ENCODE assay signal across 11 cellular contexts in the genomic region with DNA sequence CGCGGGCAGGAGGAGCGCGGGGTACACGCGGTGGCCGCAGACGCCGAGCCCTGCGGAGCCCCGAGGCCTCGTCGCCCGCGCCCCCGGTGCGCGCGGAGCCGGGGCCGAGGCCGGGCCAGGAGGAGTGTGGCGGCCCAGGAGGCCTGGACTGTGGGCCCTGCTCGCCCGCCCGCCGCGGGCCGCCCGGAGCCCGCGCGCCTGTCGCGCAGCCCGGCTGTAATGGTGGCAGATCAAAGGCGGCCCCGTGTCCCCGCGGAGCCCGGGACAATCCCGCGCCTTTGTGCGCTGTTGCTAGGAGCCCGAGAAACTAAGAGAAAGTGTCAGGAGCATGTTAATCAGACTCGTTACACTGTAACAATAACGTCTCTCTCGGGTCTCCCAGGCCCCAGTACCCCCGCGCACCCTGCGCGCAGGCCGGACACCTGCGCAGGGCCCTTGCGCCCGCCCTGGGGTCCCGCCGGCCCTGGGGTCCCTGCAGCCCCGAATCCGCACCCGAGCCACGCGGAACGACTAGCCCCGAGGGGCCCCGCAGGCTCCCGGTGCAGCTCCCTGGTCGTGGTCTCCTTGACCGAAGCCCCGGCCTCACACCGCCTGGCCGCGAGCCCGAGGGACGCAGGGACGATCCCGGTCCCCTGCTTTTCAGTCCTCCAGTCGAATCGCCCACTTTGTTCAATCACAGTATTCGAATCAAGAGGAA.
DNase-seq lines count a peak whose midpoint lies in the region; ATAC-seq and TF ChIP-seq lines count a peak whose summit lies in the region.
"Had no signal": no experiment of that assay in that cellular context is flagged by ENCODE, and none has a peak within 500 bp of the region (broad histone marks: within the 10 kb centered on the region; RNA-seq: fewer than 3 reads in every experiment).

No MANE protein-coding gene starts in this region.

- intact Hi-C loops in left colon (cut with DNase I, micrococcal nuclease) = loop anchor here in 1 of 2 donors (10.0 kb wide), 1 partner anchor 339 kb away; no protein-coding TSS in a partner anchor
- intact Hi-C loops in stomach (cut with DNase I; ENCODE audit: low total_unique reads) = no loop called here

- H3K4me3 ChIP-seq in stomach = peak overlapping the region; percentile 32 to 56 (median 46)

- no peaks in the 10 kb centered on the region for H3K36me3 ChIP-seq in stomach

- CTCF ChIA-PET in activated CD8-positive, alpha-beta memory T cell treated with anti-CD3 and anti-CD28 coated beads, Interleukin-2, amount 10 ng/mL, durations not matched to agents 7 days and 5 days (lab: Charles Lee) = interaction anchor here (1.1 to 7.3 kb wide), 3 partner anchors 17 to 339 kb away, joined by 4 to 83 read pairs (median 8); no protein-coding TSS in a partner anchor

- H3K27ac Mint-ChIP-seq in activated CD8-positive, alpha-beta memory T cell treated with anti-CD3 and anti-CD28 coated beads, Interleukin-2, amount 10 ng/mL, durations not matched to agents 7 days and 5 days = no peak overlapping the region

- no peak for DNase-seq in activated CD8-positive, alpha-beta memory T cell treated with anti-CD3 and anti-CD28 coated beads, Interleukin-2, amount 10 ng/mL, durations not matched to agents 7 days and 5 days
- DNase-seq in activated CD8-positive, alpha-beta memory T cell treated with anti-CD3 and anti-CD28 coated beads for 24 hours = no peak
- DNase-seq in anterior cingulate cortex (lab: John Stamatoyannopoulos, UW) = peak in 33 of 58 donors; percentile 7 to 73 (median 37)
- DNase-seq in left colon = peak in 1 of 2 donors; percentile 15
- no peak for DNase-seq in stomach
- no peak for DNase-seq in mucosa of gallbladder (ENCODE audit: low spot score)
- DNase-seq in NCI-H82 (lab: John Stamatoyannopoulos, UW) = no peak
- DNase-seq in EL = no peak
- DNase-seq: NCI-H146, PC-3 had no signal

- peaks cover 8 to 19% (median 18%) of the 10 kb centered on the region in 4 donors for H3K4me1 ChIP-seq in stomach

- no peak overlapping the region for H3K27ac ChIP-seq in stomach
- H3K27ac ChIP-seq: VCaP had no signal

- peak overlapping the region; percentile 74 for H3K4me3 Mint-ChIP-seq in activated CD8-positive, alpha-beta memory T cell treated with anti-CD3 and anti-CD28 coated beads, Interleukin-2, amount 10 ng/mL, durations not matched to agents 7 days and 5 days

- TF ChIP-seq CTCF in stomach (IDR thresholded peaks at IDR 0.05) = no peak

- TF ChIP-seq EP300 in stomach (IDR thresholded peaks at IDR 0.05) = no peak

- peak; percentile 50 for ATAC-seq in activated CD8-positive, alpha-beta memory T cell treated with anti-CD3 and anti-CD28 coated beads, Interleukin-2, amount 10 ng/mL, durations not matched to agents 7 days and 5 days
- peak; percentile 67 for ATAC-seq in left colon
- ATAC-seq: PC-3 had no signal

- H3K27me3 ChIP-seq in stomach = peaks cover 14 to 82% (median 39%) of the 10 kb centered on the region in 3 donors

- H3K4me1 Mint-ChIP-seq in activated CD8-positive, alpha-beta memory T cell treated with anti-CD3 and anti-CD28 coated beads, Interleukin-2, amount 10 ng/mL, durations not matched to agents 7 days and 5 days = peaks cover 23% of the 10 kb centered on the region

- H3K9me3 ChIP-seq in stomach = peaks cover 0 to 4% (median 0%) of the 10 kb centered on the region in 4 donors

- peaks cover 2% of the 10 kb centered on the region for H3K36me3 Mint-ChIP-seq in activated CD8-positive, alpha-beta memory T cell treated with anti-CD3 and anti-CD28 coated beads, Interleukin-2, amount 10 ng/mL, durations not matched to agents 7 days and 5 days

- H3K9me3 Mint-ChIP-seq in activated CD8-positive, alpha-beta memory T cell treated with anti-CD3 and anti-CD28 coated beads, Interleukin-2, amount 10 ng/mL, durations not matched to agents 7 days and 5 days (ENCODE audit: low read depth) = no peaks in the 10 kb centered on the region

- TF ChIP-seq POLR2A in stomach (IDR thresholded peaks at IDR 0.05) = no peak

- H3K27me3 Mint-ChIP-seq in activated CD8-positive, alpha-beta memory T cell treated with anti-CD3 and anti-CD28 coated beads, Interleukin-2, amount 10 ng/mL, durations not matched to agents 7 days and 5 days = peaks cover 69% of the 10 kb centered on the region

- WGBS in stomach, 5 donors = 22 to 40% (median 27%) methylated on average over 52 to 80 of the region's 80 CpGs

Comparison
In these comparisons a context has a peak if more than half of its experiments do, and no peak if none do; other contexts are left out.
1. DNase-seq: peak in anterior cingulate cortex (33 of 58); none in activated CD8-positive, alpha-beta memory T cell treated with anti-CD3 and anti-CD28 coated beads, Interleukin-2, amount 10 ng/mL, durations not matched to agents 7 days and 5 days (single experiment), activated CD8-positive, alpha-beta memory T cell treated with anti-CD3 and anti-CD28 coated beads for 24 hours (single experiment), stomach (single experiment), mucosa of gallbladder (single experiment), NCI-H82 (single experiment) and EL (single experiment).